1 cellular context compared by ENCODE assay signal in the genomic region with DNA sequence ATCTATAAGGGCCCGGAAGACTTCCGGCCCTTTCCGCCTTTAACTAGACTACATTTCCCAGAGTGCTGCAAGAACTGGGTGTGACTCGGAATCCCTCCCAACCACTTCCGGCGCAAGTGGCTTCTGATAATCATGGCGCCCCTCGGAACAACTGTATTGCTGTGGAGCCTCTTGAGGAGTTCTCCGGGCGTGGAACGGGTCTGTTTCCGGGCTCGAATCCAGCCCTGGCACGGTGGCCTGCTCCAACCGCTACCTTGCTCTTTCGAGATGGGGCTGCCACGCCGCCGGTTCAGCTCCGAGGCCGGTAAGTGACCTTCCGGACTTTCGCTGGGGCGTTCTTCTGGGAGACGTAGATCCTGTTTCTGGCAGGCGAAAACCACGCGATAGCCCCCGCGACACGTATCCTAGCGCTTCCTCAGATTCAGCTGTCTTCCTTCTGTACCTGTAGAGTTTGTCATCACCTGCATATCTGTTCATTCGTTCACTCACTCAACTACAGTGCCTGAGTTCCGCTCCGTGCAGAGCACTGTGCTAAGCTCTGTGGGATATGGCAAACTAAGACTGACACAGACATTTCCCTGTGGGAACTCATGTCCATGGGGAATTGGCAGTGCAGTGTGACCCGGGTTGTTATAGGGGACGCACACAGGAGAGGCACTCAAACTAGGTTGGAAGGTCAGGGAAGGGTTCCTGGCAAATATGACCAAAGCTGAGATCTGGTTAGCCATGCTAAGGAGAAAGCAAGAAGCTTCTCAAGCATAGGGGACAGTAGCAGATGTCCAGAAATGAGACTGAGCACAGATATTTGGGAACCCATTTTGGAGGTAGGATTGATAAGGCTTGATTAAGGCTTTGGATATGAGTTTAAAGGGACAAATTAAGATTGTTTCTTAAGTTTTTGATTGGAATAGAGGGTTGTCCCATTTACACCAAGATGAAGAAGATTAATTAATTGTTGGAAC.
TF ChIP-seq lines count a peak whose summit lies in the region.

MRPS22 (plus strand) TSS at position 126 of the 962 bp plus-strand sequence; CDS start at position 133, 7 bp downstream.

TF ChIP-seq in HepG2, 621 proteins besides CTCF, POLR2A, EP300 and RAD21 (continued from another document and continues in another):
- 0 out of 2 replicates have a peak, but pooled peaks have one; percentile 48 for TF ChIP-seq ELF4 (CRISPR knock-in tag; IDR thresholded peaks at IDR 0.05; ENCODE audit: borderline replicate concordance)
- TF ChIP-seq ZNF253 (CRISPR knock-in tag; IDR thresholded peaks at IDR 0.05; ENCODE audit: borderline replicate concordance): no peak
- peak; percentile 99 for TF ChIP-seq NR2C2 (CRISPR knock-in tag; IDR thresholded peaks at IDR 0.05; ENCODE audit: borderline replicate concordance)
- TF ChIP-seq, protein P1, sequence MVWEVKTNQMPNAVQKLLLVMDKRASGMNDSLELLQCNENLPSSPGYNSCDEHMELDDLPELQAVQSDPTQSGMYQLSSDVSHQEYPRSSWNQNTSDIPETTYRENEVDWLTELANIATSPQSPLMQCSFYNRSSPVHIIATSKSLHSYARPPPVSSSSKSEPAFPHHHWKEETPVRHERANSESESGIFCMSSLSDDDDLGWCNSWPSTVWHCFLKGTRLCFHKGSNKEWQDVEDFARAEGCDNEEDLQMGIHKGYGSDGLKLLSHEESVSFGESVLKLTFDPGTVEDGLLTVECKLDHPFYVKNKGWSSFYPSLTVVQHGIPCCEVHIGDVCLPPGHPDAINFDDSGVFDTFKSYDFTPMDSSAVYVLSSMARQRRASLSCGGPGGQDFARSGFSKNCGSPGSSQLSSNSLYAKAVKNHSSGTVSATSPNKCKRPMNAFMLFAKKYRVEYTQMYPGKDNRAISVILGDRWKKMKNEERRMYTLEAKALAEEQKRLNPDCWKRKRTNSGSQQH (CRISPR knock-in tag; IDR thresholded peaks at IDR 0.05; ENCODE audit: low read depth): peak; percentile 81; the same call in 1 of the 2 replicates
- TF ChIP-seq XRCC5 (optimal IDR thresholded peaks at IDR 0.05; ENCODE audit: low read length): peak; percentile 79
- peak; percentile 56; the same call in 1 of the 2 replicates for TF ChIP-seq ZNF776 (CRISPR knock-in tag; IDR thresholded peaks at IDR 0.05)
- TF ChIP-seq, protein P2, sequence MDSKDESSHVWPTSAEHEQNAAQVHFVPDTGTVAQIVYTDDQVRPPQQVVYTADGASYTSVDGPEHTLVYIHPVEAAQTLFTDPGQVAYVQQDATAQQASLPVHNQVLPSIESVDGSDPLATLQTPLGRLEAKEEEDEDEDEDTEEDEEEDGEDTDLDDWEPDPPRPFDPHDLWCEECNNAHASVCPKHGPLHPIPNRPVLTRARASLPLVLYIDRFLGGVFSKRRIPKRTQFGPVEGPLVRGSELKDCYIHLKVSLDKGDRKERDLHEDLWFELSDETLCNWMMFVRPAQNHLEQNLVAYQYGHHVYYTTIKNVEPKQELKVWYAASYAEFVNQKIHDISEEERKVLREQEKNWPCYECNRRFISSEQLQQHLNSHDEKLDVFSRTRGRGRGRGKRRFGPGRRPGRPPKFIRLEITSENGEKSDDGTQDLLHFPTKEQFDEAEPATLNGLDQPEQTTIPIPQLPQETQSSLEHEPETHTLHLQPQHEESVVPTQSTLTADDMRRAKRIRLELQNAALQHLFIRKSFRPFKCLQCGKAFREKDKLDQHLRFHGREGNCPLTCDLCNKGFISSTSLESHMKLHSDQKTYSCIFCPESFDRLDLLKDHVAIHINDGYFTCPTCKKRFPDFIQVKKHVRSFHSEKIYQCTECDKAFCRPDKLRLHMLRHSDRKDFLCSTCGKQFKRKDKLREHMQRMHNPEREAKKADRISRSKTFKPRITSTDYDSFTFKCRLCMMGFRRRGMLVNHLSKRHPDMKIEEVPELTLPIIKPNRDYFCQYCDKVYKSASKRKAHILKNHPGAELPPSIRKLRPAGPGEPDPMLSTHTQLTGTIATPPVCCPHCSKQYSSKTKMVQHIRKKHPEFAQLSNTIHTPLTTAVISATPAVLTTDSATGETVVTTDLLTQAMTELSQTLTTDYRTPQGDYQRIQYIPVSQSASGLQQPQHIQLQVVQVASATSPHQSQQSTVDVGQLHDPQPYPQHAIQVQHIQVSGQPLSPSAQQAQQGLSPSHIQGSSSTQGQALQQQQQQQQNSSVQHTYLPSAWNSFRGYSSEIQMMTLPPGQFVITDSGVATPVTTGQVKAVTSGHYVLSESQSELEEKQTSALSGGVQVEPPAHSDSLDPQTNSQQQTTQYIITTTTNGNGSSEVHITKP (CRISPR knock-in tag; IDR thresholded peaks at IDR 0.05; ENCODE audit: low read depth): peak; percentile 24; the same call in 1 of the 2 replicates
- TF ChIP-seq TP53 (CRISPR knock-in tag; conservative IDR thresholded peaks at IDR 0.05): 0 out of 2 replicates have a peak, but pooled peaks have one; percentile 70
- TF ChIP-seq MED1 (CRISPR knock-in tag; IDR thresholded peaks at IDR 0.05): peak; percentile 56
- 0 out of 2 replicates have a peak, but pooled peaks have one; percentile 18 for TF ChIP-seq SP4 (CRISPR knock-in tag; IDR thresholded peaks at IDR 0.05)
- TF ChIP-seq PBX2 (CRISPR knock-in tag; IDR thresholded peaks at IDR 0.05): peak; percentile 33; the same call in 1 of the 2 replicates
- no peak for TF ChIP-seq CBX5 (CRISPR knock-in tag; IDR thresholded peaks at IDR 0.05; ENCODE audit: borderline replicate concordance)
- TF ChIP-seq RARG (CRISPR knock-in tag; IDR thresholded peaks at IDR 0.05; ENCODE audit: low read depth): no peak
- TF ChIP-seq, protein P3, sequence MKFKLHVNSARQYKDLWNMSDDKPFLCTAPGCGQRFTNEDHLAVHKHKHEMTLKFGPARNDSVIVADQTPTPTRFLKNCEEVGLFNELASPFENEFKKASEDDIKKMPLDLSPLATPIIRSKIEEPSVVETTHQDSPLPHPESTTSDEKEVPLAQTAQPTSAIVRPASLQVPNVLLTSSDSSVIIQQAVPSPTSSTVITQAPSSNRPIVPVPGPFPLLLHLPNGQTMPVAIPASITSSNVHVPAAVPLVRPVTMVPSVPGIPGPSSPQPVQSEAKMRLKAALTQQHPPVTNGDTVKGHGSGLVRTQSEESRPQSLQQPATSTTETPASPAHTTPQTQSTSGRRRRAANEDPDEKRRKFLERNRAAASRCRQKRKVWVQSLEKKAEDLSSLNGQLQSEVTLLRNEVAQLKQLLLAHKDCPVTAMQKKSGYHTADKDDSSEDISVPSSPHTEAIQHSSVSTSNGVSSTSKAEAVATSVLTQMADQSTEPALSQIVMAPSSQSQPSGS (CRISPR knock-in tag; IDR thresholded peaks at IDR 0.05): peak; percentile 37; the same call in 1 of the 2 replicates
- TF ChIP-seq MBNL3 (CRISPR knock-in tag; conservative IDR thresholded peaks at IDR 0.05): no peak
- no peak for TF ChIP-seq TRAFD1 (CRISPR knock-in tag; IDR thresholded peaks at IDR 0.05; ENCODE audit: borderline replicate concordance)
- TF ChIP-seq, protein P4, sequence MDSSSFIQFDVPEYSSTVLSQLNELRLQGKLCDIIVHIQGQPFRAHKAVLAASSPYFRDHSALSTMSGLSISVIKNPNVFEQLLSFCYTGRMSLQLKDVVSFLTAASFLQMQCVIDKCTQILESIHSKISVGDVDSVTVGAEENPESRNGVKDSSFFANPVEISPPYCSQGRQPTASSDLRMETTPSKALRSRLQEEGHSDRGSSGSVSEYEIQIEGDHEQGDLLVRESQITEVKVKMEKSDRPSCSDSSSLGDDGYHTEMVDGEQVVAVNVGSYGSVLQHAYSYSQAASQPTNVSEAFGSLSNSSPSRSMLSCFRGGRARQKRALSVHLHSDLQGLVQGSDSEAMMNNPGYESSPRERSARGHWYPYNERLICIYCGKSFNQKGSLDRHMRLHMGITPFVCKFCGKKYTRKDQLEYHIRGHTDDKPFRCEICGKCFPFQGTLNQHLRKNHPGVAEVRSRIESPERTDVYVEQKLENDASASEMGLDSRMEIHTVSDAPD (CRISPR knock-in tag; IDR thresholded peaks at IDR 0.05): no peak
- TF ChIP-seq ZNF354B (CRISPR knock-in tag; IDR thresholded peaks at IDR 0.05): 0 out of 2 replicates have a peak, but pooled peaks have one; percentile 44
- TF ChIP-seq ZNF260 (CRISPR knock-in tag; IDR thresholded peaks at IDR 0.05; ENCODE audit: borderline replicate concordance, low read depth): no peak
- TF ChIP-seq NFYC (CRISPR knock-in tag; IDR thresholded peaks at IDR 0.05): no peak
- no peak for TF ChIP-seq RERE (CRISPR knock-in tag; IDR thresholded peaks at IDR 0.05; ENCODE audit: low read depth)
- TF ChIP-seq SP5 (CRISPR knock-in tag; IDR thresholded peaks at IDR 0.05; ENCODE audit: borderline replicate concordance, low read depth): no peak
- 0 out of 2 replicates have a peak, but pooled peaks have one; percentile 33 for TF ChIP-seq ZNF572 (CRISPR knock-in tag; IDR thresholded peaks at IDR 0.05)
- TF ChIP-seq, protein P5, sequence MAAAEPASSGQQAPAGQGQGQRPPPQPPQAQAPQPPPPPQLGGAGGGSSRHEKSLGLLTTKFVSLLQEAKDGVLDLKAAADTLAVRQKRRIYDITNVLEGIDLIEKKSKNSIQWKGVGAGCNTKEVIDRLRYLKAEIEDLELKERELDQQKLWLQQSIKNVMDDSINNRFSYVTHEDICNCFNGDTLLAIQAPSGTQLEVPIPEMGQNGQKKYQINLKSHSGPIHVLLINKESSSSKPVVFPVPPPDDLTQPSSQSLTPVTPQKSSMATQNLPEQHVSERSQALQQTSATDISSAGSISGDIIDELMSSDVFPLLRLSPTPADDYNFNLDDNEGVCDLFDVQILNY (CRISPR knock-in tag; conservative IDR thresholded peaks at IDR 0.05): no peak
- no peak for TF ChIP-seq NFE2L1 (CRISPR knock-in tag; IDR thresholded peaks at IDR 0.05; ENCODE audit: borderline replicate concordance)
- no peak; the same call in 1 of the 2 replicates for TF ChIP-seq KDM2A (CRISPR knock-in tag; IDR thresholded peaks at IDR 0.05; ENCODE audit: borderline replicate concordance, low read depth)
- no peak for TF ChIP-seq CEBPB (IDR thresholded peaks at IDR 0.05; ENCODE audit: borderline replicate concordance, low read depth, low read length)
- 0 out of 2 replicates have a peak, but pooled peaks have one; percentile 58 for TF ChIP-seq DNMT1 (CRISPR knock-in tag; IDR thresholded peaks at IDR 0.05)
- TF ChIP-seq ZNF7 (CRISPR knock-in tag; IDR thresholded peaks at IDR 0.05): no peak
- TF ChIP-seq, protein P6, sequence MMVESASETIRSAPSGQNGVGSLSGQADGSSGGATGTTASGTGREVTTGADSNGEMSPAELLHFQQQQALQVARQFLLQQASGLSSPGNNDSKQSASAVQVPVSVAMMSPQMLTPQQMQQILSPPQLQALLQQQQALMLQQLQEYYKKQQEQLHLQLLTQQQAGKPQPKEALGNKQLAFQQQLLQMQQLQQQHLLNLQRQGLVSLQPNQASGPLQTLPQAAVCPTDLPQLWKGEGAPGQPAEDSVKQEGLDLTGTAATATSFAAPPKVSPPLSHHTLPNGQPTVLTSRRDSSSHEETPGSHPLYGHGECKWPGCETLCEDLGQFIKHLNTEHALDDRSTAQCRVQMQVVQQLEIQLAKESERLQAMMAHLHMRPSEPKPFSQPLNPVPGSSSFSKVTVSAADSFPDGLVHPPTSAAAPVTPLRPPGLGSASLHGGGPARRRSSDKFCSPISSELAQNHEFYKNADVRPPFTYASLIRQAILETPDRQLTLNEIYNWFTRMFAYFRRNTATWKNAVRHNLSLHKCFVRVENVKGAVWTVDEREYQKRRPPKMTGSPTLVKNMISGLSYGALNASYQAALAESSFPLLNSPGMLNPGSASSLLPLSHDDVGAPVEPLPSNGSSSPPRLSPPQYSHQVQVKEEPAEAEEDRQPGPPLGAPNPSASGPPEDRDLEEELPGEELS (CRISPR knock-in tag; IDR thresholded peaks at IDR 0.05): no peak
